In genomic region chr5:151447174-151448037, GRCh38 we compare ENCODE assay signal across 8 cellular contexts. TPM values are rescaled to one million over a fixed set of nuclear protein-coding genes. Genes with fewer than 3 reads are reported as not detected.
DNase-seq lines count a peak whose midpoint lies in the region; ATAC-seq and TF ChIP-seq lines count a peak whose summit lies in the region.

SLC36A1 (plus strand) TSS chr5:151447603; CDS start chr5:151458793, 11,190 bp downstream.

- H3K27ac ChIP-seq in muscle layer of colon (ENCODE audit: low read depth, low read length), result peak within 1 kb of the TSS; percentile 19

- H3K27ac Mint-ChIP-seq in activated T-cell treated with anti-CD3 and anti-CD28 coated beads, Interleukin-2, amount 50 U/mL, for 24 hours, result peak within 1 kb of the TSS; percentile 90

- peaks cover 17% of the 10 kb centered on the region for H3K27me3 Mint-ChIP-seq in activated T-cell treated with anti-CD3 and anti-CD28 coated beads, Interleukin-2, amount 50 U/mL, for 24 hours

- H3K4me1 ChIP-seq in muscle layer of colon (ENCODE audit: insufficient read depth, low read length), result peaks cover 8% of the 10 kb centered on the region

- H3K9me3 ChIP-seq in muscle layer of colon (ENCODE audit: low read length), result no peaks in the 10 kb centered on the region

- ATAC-seq in GM21576 (IDR thresholded peaks at IDR 0.05; ENCODE audit: unreplicated experiment) (peak; percentile 68), esophagus mucosa (peak; percentile 100)

- DNase-seq in DMS79 (lab: John Stamatoyannopoulos, UW) (peak; percentile 73), OCI-M1 (lab: John Stamatoyannopoulos, UW) (peak; percentile 97)
- peak; percentile 98 for DNase-seq in activated T-cell treated with anti-CD3 and anti-CD28 coated beads, Interleukin-2, amount 50 U/mL, for 24 hours
- peak; percentile 98 for DNase-seq in stimulated activated CD8-positive, alpha-beta memory T cell treated with anti-CD3 and anti-CD28 coated beads, Interleukin-7, amount 100 ng/mL, for 24 hours (ENCODE audit: low read depth)

- H3K9ac ChIP-seq in muscle layer of colon (ENCODE audit: low read length), result peak within 1 kb of the TSS; percentile 66

- peaks cover 13% of the 10 kb centered on the region for H3K36me3 Mint-ChIP-seq in activated T-cell treated with anti-CD3 and anti-CD28 coated beads, Interleukin-2, amount 50 U/mL, for 24 hours (ENCODE audit: low read depth)

- peak; percentile 52; the same call in 1 of the 2 replicates for TF ChIP-seq EP300 in Ishikawa (IDR thresholded peaks at IDR 0.05; ENCODE audit: borderline replicate concordance)

- H3K4me1 Mint-ChIP-seq in activated T-cell treated with anti-CD3 and anti-CD28 coated beads, Interleukin-2, amount 50 U/mL, for 24 hours (ENCODE audit: low read depth), result peaks cover 28% of the 10 kb centered on the region

- H3K9me3 Mint-ChIP-seq in activated T-cell treated with anti-CD3 and anti-CD28 coated beads, Interleukin-2, amount 50 U/mL, for 24 hours, result no peaks in the 10 kb centered on the region

- H3K36me3 ChIP-seq in muscle layer of colon (ENCODE audit: insufficient read depth, low read length), result no peaks in the 10 kb centered on the region

- peak; percentile 91 for TF ChIP-seq RAD21 in Ishikawa (IDR thresholded peaks at IDR 0.05; ENCODE audit: low read depth)

- peak within 1 kb of the TSS; percentile 45 to 97 for H3K4me3 ChIP-seq in muscle layer of colon (ENCODE audit: low read depth in 1 of 2, low read length in 2 of 2)

- peak within 1 kb of the TSS; percentile 86 for H3K4me3 Mint-ChIP-seq in activated T-cell treated with anti-CD3 and anti-CD28 coated beads, Interleukin-2, amount 50 U/mL, for 24 hours

- no peaks in the 10 kb centered on the region for H3K27me3 ChIP-seq in muscle layer of colon (ENCODE audit: control insufficient read depth in 1 of 2, insufficient read depth in 2 of 2, low read length in 2 of 2)

TF ChIP-seq in Ishikawa, 13 proteins besides CTCF, POLR2A, EP300 and RAD21:
- TF ChIP-seq TAF1 (IDR thresholded peaks at IDR 0.05; ENCODE audit: low read depth) (peak; percentile 41; the same call in 1 of the 2 replicates), TCF12 (IDR thresholded peaks at IDR 0.05; ENCODE audit: low read depth) (peak; percentile 44; the same call in 1 of the 2 replicates), MAX (IDR thresholded peaks at IDR 0.05) (peak; percentile 86), YY1 (IDR thresholded peaks at IDR 0.05; ENCODE audit: low read depth) (0 out of 2 replicates have a peak, but pooled peaks have one; percentile 40), ZBTB7A (IDR thresholded peaks at IDR 0.05; ENCODE audit: low read depth) (0 out of 2 replicates have a peak, but pooled peaks have one; percentile 42), NFIC (IDR thresholded peaks at IDR 0.05) (no peak), EGR1 (IDR thresholded peaks at IDR 0.05) (peak; percentile 100), CREB1 (IDR thresholded peaks at IDR 0.05; ENCODE audit: low read depth) (no peak; the same call in 1 of the 2 replicates), USF1 (IDR thresholded peaks at IDR 0.05) (peak; percentile 100)
TF ChIP-seq in Ishikawa: peak in this region for 7.

RNA-seq across cellular contexts. Expression of gene SLC36A1, which starts in this region (rescaled TPM):
- total RNA-seq in esophagus mucosa, result 5.9 TPM

Comparison
In these comparisons a context has a peak if more than half of its experiments do, and no peak if none do; other contexts are left out.
1. Peak in every context shown above with its lines: DNase-seq, ATAC-seq, H3K4me3 ChIP-seq and H3K27ac ChIP-seq.